Comparison of ENCODE assay signal across 1 cellular context in genomic region chr1:12530462-12531168, GRCh38.
TF ChIP-seq lines count a peak whose summit lies in the region.

No MANE protein-coding gene starts in this region.

TF ChIP-seq in HepG2, 621 proteins besides CTCF, POLR2A, EP300 and RAD21 (continued from another document):
- TF ChIP-seq, protein P1, sequence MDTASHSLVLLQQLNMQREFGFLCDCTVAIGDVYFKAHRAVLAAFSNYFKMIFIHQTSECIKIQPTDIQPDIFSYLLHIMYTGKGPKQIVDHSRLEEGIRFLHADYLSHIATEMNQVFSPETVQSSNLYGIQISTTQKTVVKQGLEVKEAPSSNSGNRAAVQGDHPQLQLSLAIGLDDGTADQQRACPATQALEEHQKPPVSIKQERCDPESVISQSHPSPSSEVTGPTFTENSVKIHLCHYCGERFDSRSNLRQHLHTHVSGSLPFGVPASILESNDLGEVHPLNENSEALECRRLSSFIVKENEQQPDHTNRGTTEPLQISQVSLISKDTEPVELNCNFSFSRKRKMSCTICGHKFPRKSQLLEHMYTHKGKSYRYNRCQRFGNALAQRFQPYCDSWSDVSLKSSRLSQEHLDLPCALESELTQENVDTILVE (CRISPR knock-in tag; IDR thresholded peaks at IDR 0.05): no peak
- TF ChIP-seq ZNF563 (CRISPR knock-in tag; IDR thresholded peaks at IDR 0.05) (no peak), HOXA7 (CRISPR knock-in tag; IDR thresholded peaks at IDR 0.05) (no peak), RBM39 (IDR thresholded peaks at IDR 0.05; ENCODE audit: low read depth, low read length, poor library complexity, severe bottlenecking) (no peak), ZC3H13 (CRISPR knock-in tag; IDR thresholded peaks at IDR 0.05) (no peak), ZNF256 (CRISPR knock-in tag; conservative IDR thresholded peaks at IDR 0.05) (no peak), ZBTB3 (CRISPR knock-in tag; IDR thresholded peaks at IDR 0.05; ENCODE audit: borderline replicate concordance, low read depth) (no peak)
